Comparison of ENCODE assay signal across 21 cellular contexts in the genomic region with DNA sequence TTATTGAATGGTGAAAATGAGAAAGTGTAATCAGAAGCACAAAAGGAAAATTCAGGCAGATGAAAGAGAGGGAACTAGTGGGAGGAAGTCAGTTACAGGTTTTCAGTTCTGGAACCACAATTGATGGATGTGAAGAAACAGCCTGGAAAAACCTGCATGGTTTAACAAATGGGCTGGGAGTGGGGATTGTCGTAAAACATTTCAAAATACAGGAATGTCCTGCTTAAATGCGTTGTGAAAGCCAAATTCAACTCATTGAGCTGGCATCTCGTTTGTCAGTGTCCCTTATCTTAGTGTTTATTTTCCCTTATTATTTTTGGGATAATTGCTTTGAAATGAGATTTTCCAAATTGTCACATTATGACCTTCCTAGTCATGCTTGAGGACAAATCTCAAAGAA.
DNase-seq lines count a peak whose midpoint lies in the region; ATAC-seq, FAIRE-seq and TF ChIP-seq lines count a peak whose summit lies in the region.
"Had no signal": no experiment of that assay in that cellular context is flagged by ENCODE, and none has a peak within 500 bp of the region (broad histone marks: within the 10 kb centered on the region; RNA-seq: fewer than 3 reads in every experiment).

No MANE protein-coding gene starts in this region.

- no peak overlapping the region for H3K23ac ChIP-seq in H1 (ENCODE audit: insufficient read length)

- POLR2A ChIA-PET in H1 (lab: Charles Lee; ENCODE audit: partially characterized antibody): no interaction called here
- POLR2A ChIA-PET in naive thymus-derived CD4-positive, alpha-beta T cell (lab: Charles Lee): no interaction called here

- no peak overlapping the region for H4K91ac ChIP-seq in H1 (replicated peaks; ENCODE audit: insufficient read length, low read length)

- H2AFZ ChIP-seq in H1 (ENCODE audit: low read length): 0 out of 2 replicates have a peak overlapping the region, but pooled peaks have one; percentile 23

- H3K4ac ChIP-seq in H1 (replicated peaks; ENCODE audit: insufficient read length, low read depth, low read length): no peak overlapping the region

- H2BK15ac ChIP-seq in H1 (ENCODE audit: low read length): no peak overlapping the region

- H3K27ac Mint-ChIP-seq in neural crest cell (ENCODE audit: unreplicated experiment): peak overlapping the region; percentile 0
- H3K27ac Mint-ChIP-seq in naive thymus-derived CD4-positive, alpha-beta T cell: no peak overlapping the region
- H3K27ac Mint-ChIP-seq: CD4-positive, CD25-positive, alpha-beta regulatory T cell had no signal

- H3K4me1 Mint-ChIP-seq in neural crest cell: peaks cover 9% of the 10 kb centered on the region
- no peaks in the 10 kb centered on the region for H3K4me1 Mint-ChIP-seq in naive thymus-derived CD4-positive, alpha-beta T cell
- H3K4me1 Mint-ChIP-seq: CD4-positive, CD25-positive, alpha-beta regulatory T cell had no signal

- 80% methylated on average over 3 of the region's 3 CpGs; no CpG with 5 or more reads in 1 of the 2 experiments for WGBS in H1 (ENCODE audit: extremely low coverage in 1 of 2, insufficient coverage in 1 of 2, insufficient read length in 1 of 2, insufficient replicate concordance in 2 of 2, low coverage in 1 of 2, low lambda C conversion rate in 2 of 2, missing lambda C conversion rate in 1 of 2), 2 experiments

- TF ChIP-seq CTCF in H1 (IDR thresholded peaks at IDR 0.05; ENCODE audit: control extremely low read depth in 1 of 3, insufficient read depth in 1 of 3, low read depth in 1 of 3, low read length in 3 of 3): no peak
- no peak for TF ChIP-seq CTCF in neural crest cell (conservative IDR thresholded peaks at IDR 0.05)

- CTCF ChIA-PET in H1 (lab: Charles Lee; ENCODE audit: partially characterized antibody): no interaction called here
- CTCF ChIA-PET in naive thymus-derived CD4-positive, alpha-beta T cell (lab: Charles Lee): no interaction called here

- H3K4me3 ChIP-seq in H1 (ENCODE audit: extremely low read depth in 1 of 4, insufficient read depth in 2 of 4, low read depth in 3 of 4, low read length in 4 of 4): no peak overlapping the region
- no peak overlapping the region for H3K4me3 ChIP-seq in naive thymus-derived CD4-positive, alpha-beta T cell (ENCODE audit: low read length)
- H3K4me3 ChIP-seq: HAP-1, MG63 had no signal

- no peak for ATAC-seq in left lobe of liver
- no peak for ATAC-seq in naive thymus-derived CD4-positive, alpha-beta T cell
- ATAC-seq in HG02885 (IDR thresholded peaks at IDR 0.05; ENCODE audit: poor library complexity, unreplicated experiment): no peak

- H3K27me3 Mint-ChIP-seq in neural crest cell (ENCODE audit: low read depth): no peaks in the 10 kb centered on the region
- peaks cover 5 to 22% (median 11%) of the 10 kb centered on the region in 5 donors for H3K27me3 Mint-ChIP-seq in naive thymus-derived CD4-positive, alpha-beta T cell

- no peak overlapping the region for H2BK12ac ChIP-seq in H1 (ENCODE audit: low read depth, low read length)

- H3K79me1 ChIP-seq in H1 (ENCODE audit: low read depth, low read length): no peaks in the 10 kb centered on the region

- TF ChIP-seq EP300 in H1 (IDR thresholded peaks at IDR 0.05; ENCODE audit: borderline replicate concordance in 1 of 2, low read depth in 2 of 2, low read length in 2 of 2): no peak

- DNase-seq in MV-4-11 (lab: John Stamatoyannopoulos, UW) (peak; percentile 10), H1 (ENCODE audit: low read depth in 1 of 2, low spot score in 2 of 2) (no peak), neural crest cell (ENCODE audit: low read depth, low spot score) (no peak), DMS114 treated with DMSO at 0.1 percent for 48 hours (lab: John Stamatoyannopoulos, UW; ENCODE audit: unreplicated experiment) (no peak), left lobe of liver (ENCODE audit: low spot score) (no peak)
- no peak for DNase-seq in naive thymus-derived CD4-positive, alpha-beta T cell
- DNase-seq: CD4-positive, CD25-positive, alpha-beta regulatory T cell; COR-L47; DMS 273 treated with DMSO at 0.1 percent for 48 hours; GF-D8; IMR-90; Kasumi-1; MG63; NCI-H1092 treated with DMSO at 0.1 percent for 48 hours; NCI-H146; NCI-H2081; NCI-H510A; NCI-H774 had no signal

- no peaks in the 10 kb centered on the region for H3K4me1 ChIP-seq in H1 (replicated peaks in 1 of 4; ENCODE audit: control insufficient read depth in 3 of 4, insufficient read depth in 4 of 4, low read length in 3 of 4)
- H3K4me1 ChIP-seq in naive thymus-derived CD4-positive, alpha-beta T cell (ENCODE audit: control insufficient read depth in 2 of 2, insufficient read depth in 2 of 2, low read length in 2 of 2): no peaks in the 10 kb centered on the region
- H3K4me1 ChIP-seq: HAP-1 had no signal

- H4K20me1 ChIP-seq in H1 (replicated peaks in 1 of 2; ENCODE audit: control insufficient read depth in 1 of 2, insufficient read depth in 2 of 2, low read length in 2 of 2): no peaks in the 10 kb centered on the region

- H2AK5ac ChIP-seq in H1 (ENCODE audit: low read depth, low read length): no peak overlapping the region

- FAIRE-seq in H1 (lab: Jason Lieb, UNC): no peak
- FAIRE-seq: HTR-8/SVneo had no signal

- H2BK20ac ChIP-seq in H1 (ENCODE audit: low read length): no peak overlapping the region

- H3K9me3 ChIP-seq in H1 (ENCODE audit: insufficient read depth in 2 of 2, low read depth in 1 of 2, low read length in 1 of 2): no peaks in the 10 kb centered on the region
- no peaks in the 10 kb centered on the region for H3K9me3 ChIP-seq in naive thymus-derived CD4-positive, alpha-beta T cell (ENCODE audit: control insufficient read depth in 2 of 3, low read length in 3 of 3)
- H3K9me3 ChIP-seq: HAP-1 had no signal

- H3K4me2 ChIP-seq in H1 (ENCODE audit: insufficient read depth in 1 of 2, low read depth in 2 of 2, low read length in 2 of 2): no peak overlapping the region

- no peaks in the 10 kb centered on the region for H3K27me3 ChIP-seq in H1 (replicated peaks in 1 of 4; ENCODE audit: control insufficient read depth in 3 of 4, extremely low read depth in 1 of 4, insufficient read depth in 3 of 4, low read length in 3 of 4)
- H3K27me3 ChIP-seq in naive thymus-derived CD4-positive, alpha-beta T cell (ENCODE audit: control insufficient read depth in 2 of 2, insufficient read depth in 2 of 2, low read length in 2 of 2): no peaks in the 10 kb centered on the region
- H3K27me3 ChIP-seq: MG63 had no signal

- H3K56ac ChIP-seq in H1 (replicated peaks; ENCODE audit: insufficient read length, low read depth, low read length): no peak overlapping the region

- no peak overlapping the region for H2BK120ac ChIP-seq in H1 (replicated peaks; ENCODE audit: low read depth, low read length)

- no peak overlapping the region for H3K18ac ChIP-seq in H1 (ENCODE audit: extremely low read depth, low read length)

- peaks cover 11% of the 10 kb centered on the region for H3K36me3 Mint-ChIP-seq in neural crest cell (ENCODE audit: low read depth)
- peaks cover 0 to 15% (median 0%) of the 10 kb centered on the region in 5 donors for H3K36me3 Mint-ChIP-seq in naive thymus-derived CD4-positive, alpha-beta T cell
- H3K36me3 Mint-ChIP-seq: CD4-positive, CD25-positive, alpha-beta regulatory T cell had no signal

- H3K14ac ChIP-seq in H1 (ENCODE audit: insufficient read length): no peak overlapping the region

- no peaks in the 10 kb centered on the region for H3K79me2 ChIP-seq in H1 (ENCODE audit: control insufficient read depth in 1 of 2, insufficient read depth in 2 of 2, low read length in 2 of 2)

- H2BK5ac ChIP-seq in H1 (ENCODE audit: low read depth, low read length): no peak overlapping the region

- no peak overlapping the region for H4K8ac ChIP-seq in H1 (ENCODE audit: extremely low read depth, insufficient read depth, low read length)

- no peak for TF ChIP-seq RAD21 in H1 (IDR thresholded peaks at IDR 0.05 in 1 of 2, conservative IDR thresholded peaks at IDR 0.05 in 1 of 2; ENCODE audit: low read depth in 2 of 2, low read length in 2 of 2)

- H3K23me2 ChIP-seq in H1 (ENCODE audit: low read depth, low read length): no peaks in the 10 kb centered on the region

- no peaks in the 10 kb centered on the region for H3K36me3 ChIP-seq in H1 (ENCODE audit: control insufficient read depth in 2 of 4, insufficient read depth in 4 of 4, low read length in 3 of 4)
- H3K36me3 ChIP-seq in naive thymus-derived CD4-positive, alpha-beta T cell (ENCODE audit: control insufficient read depth in 2 of 3, insufficient read depth in 3 of 3, low read length in 3 of 3): no peaks in the 10 kb centered on the region
- H3K36me3 ChIP-seq: HAP-1, MG63 had no signal

- no peak overlapping the region for H4K5ac ChIP-seq in H1 (ENCODE audit: insufficient read length, low read depth, low read length)

- no peak for TF ChIP-seq POLR2A in H1 (IDR thresholded peaks at IDR 0.05; ENCODE audit: control extremely low read depth in 1 of 2, low read depth in 2 of 2, low read length in 2 of 2)

- no peak overlapping the region for H3K9ac ChIP-seq in H1 (replicated peaks in 1 of 4; ENCODE audit: extremely low read depth in 1 of 4, low read depth in 3 of 4, low read length in 3 of 4)

- H3K9me3 Mint-ChIP-seq in neural crest cell: peaks cover 8% of the 10 kb centered on the region
- H3K9me3 Mint-ChIP-seq in naive thymus-derived CD4-positive, alpha-beta T cell: peaks cover 2 to 30% (median 11%) of the 10 kb centered on the region in 11 donors

- no peak overlapping the region for H3K27ac ChIP-seq in H1 (ENCODE audit: low read depth, low read length)
- H3K27ac ChIP-seq in naive thymus-derived CD4-positive, alpha-beta T cell (ENCODE audit: low read depth, low read length): no peak overlapping the region

- no peak overlapping the region for H3K4me3 Mint-ChIP-seq in neural crest cell
- H3K4me3 Mint-ChIP-seq in naive thymus-derived CD4-positive, alpha-beta T cell: no peak overlapping the region
- H3K4me3 Mint-ChIP-seq: CD4-positive, CD25-positive, alpha-beta regulatory T cell had no signal

- intact Hi-C loops in naive thymus-derived CD4-positive, alpha-beta T cell (cut with micrococcal nuclease): no loop called here

TF ChIP-seq in H1, 55 proteins besides CTCF, POLR2A, EP300 and RAD21:
- no peak for TF ChIP-seq KDM1A (IDR thresholded peaks at IDR 0.05; ENCODE audit: borderline replicate concordance, low read length)
- no peak for TF ChIP-seq SUZ12 (IDR thresholded peaks at IDR 0.05; ENCODE audit: low read length)
- TF ChIP-seq EGR1 (IDR thresholded peaks at IDR 0.05; ENCODE audit: borderline replicate concordance, low read depth, low read length): no peak
